In genomic region chr10:30186371-30186875, GRCh38 we compare ENCODE assay signal across 8 cellular contexts.
DNase-seq lines count a peak whose midpoint lies in the region; ATAC-seq, FAIRE-seq and TF ChIP-seq lines count a peak whose summit lies in the region.

No MANE protein-coding gene starts in this region.

- H3K4me3 Mint-ChIP-seq in activated T-helper 1 cell treated with anti-CD3 and anti-CD28 coated beads, Interleukin-12 subunit alpha, Interleukin-12 subunit beta, Interleukin-2, Interleukin-4 antibody, amounts not matched to agents 30 ng/mL and 10 ng/mL and 1 ng/mL, durations not matched to agents 14 hours and 24 hours and 36 hours, result no peak overlapping the region

- peak overlapping the region; percentile 79 for H3K27ac ChIP-seq in endothelial cell of umbilical vein (ENCODE audit: insufficient read depth, low read depth, low read length)
- peak overlapping the region; percentile 71 for H3K27ac ChIP-seq in parathyroid adenoma

- no peaks in the 10 kb centered on the region for H3K27me3 ChIP-seq in endothelial cell of umbilical vein (ENCODE audit: control insufficient read depth in 2 of 2, insufficient read depth in 2 of 2, low read length in 2 of 2)
- H3K27me3 ChIP-seq in parathyroid adenoma (ENCODE audit: control insufficient read depth, insufficient read depth, low read length), result no peaks in the 10 kb centered on the region

- H3K36me3 ChIP-seq in endothelial cell of umbilical vein (ENCODE audit: control insufficient read depth in 2 of 2, extremely low read depth in 1 of 2, insufficient read depth in 2 of 2, low read length in 2 of 2) (no peaks in the 10 kb centered on the region), parathyroid adenoma (ENCODE audit: control insufficient read depth, insufficient read depth, low read length) (no peaks in the 10 kb centered on the region)

- no peak overlapping the region for H3K27ac Mint-ChIP-seq in activated T-helper 1 cell treated with anti-CD3 and anti-CD28 coated beads, Interleukin-12 subunit alpha, Interleukin-12 subunit beta, Interleukin-2, Interleukin-4 antibody, amounts not matched to agents 30 ng/mL and 10 ng/mL and 1 ng/mL, durations not matched to agents 14 hours and 24 hours and 36 hours

- H3K4me3 ChIP-seq in endothelial cell of umbilical vein (replicated peaks in 1 of 3; ENCODE audit: insufficient read depth in 1 of 3, low read depth in 1 of 3, low read length in 3 of 3) (no peak overlapping the region), parathyroid adenoma (ENCODE audit: low read depth, low read length) (no peak overlapping the region)

- no peak for TF ChIP-seq POLR2A in endothelial cell of umbilical vein (IDR thresholded peaks at IDR 0.05; ENCODE audit: low read depth, low read length)

- FAIRE-seq in endothelial cell of umbilical vein (lab: Jason Lieb, UNC), result no peak

- dilution Hi-C loops in endothelial cell of umbilical vein (cut with MboI; ENCODE audit: extremely low pct_ligation_motif_present, low sequenced_read_pairs), result no loop called here

- H3K4me1 ChIP-seq in endothelial cell of umbilical vein (ENCODE audit: control insufficient read depth, extremely low read depth, insufficient read depth, low read length) (peaks cover 50% of the 10 kb centered on the region), parathyroid adenoma (no peaks in the 10 kb centered on the region)

- H3K9me1 ChIP-seq in endothelial cell of umbilical vein (replicated peaks; ENCODE audit: control insufficient read depth, extremely low read depth, insufficient read depth, low read length), result no peaks in the 10 kb centered on the region

- no peak for ATAC-seq in HG03135 (IDR thresholded peaks at IDR 0.05; ENCODE audit: unreplicated experiment)
- no peak for ATAC-seq in GM19395 (IDR thresholded peaks at IDR 0.05; ENCODE audit: unreplicated experiment)

- H3K79me2 ChIP-seq in endothelial cell of umbilical vein (ENCODE audit: control insufficient read depth, insufficient read depth, low read length), result no peaks in the 10 kb centered on the region
- H3K79me2 ChIP-seq in parathyroid adenoma, result no peaks in the 10 kb centered on the region

- H3K9ac ChIP-seq in endothelial cell of umbilical vein (replicated peaks; ENCODE audit: extremely low read depth, insufficient read depth, low read length) (peak overlapping the region; percentile 46), parathyroid adenoma (no peak overlapping the region)

- H4K20me1 ChIP-seq in endothelial cell of umbilical vein (replicated peaks; ENCODE audit: control insufficient read depth, extremely low read depth, insufficient read depth, low read length), result no peaks in the 10 kb centered on the region

- H2AFZ ChIP-seq in endothelial cell of umbilical vein (ENCODE audit: low read depth, low read length), result peak overlapping the region; percentile 4
- no peak overlapping the region for H2AFZ ChIP-seq in parathyroid adenoma

- POLR2A ChIA-PET in endothelial cell of umbilical vein (lab: Charles Lee), result interaction anchor here (0.8 to 1.0 kb wide), 2 partner anchors 34 to 145 kb away, joined by 3 to 4 read pairs; no protein-coding TSS in a partner anchor

- TF ChIP-seq CTCF in endothelial cell of umbilical vein (IDR thresholded peaks at IDR 0.05; ENCODE audit: extremely low read depth in 1 of 2, insufficient read depth in 1 of 2, low read depth in 1 of 2, low read length in 2 of 2), result peak; percentile 7 to 17
- no peak for TF ChIP-seq CTCF in parathyroid adenoma (IDR thresholded peaks at IDR 0.05)

- peak; percentile 91 for DNase-seq in DMS53 (lab: John Stamatoyannopoulos, UW)
- DNase-seq in NCI-H146 treated with DMSO at 0.1 percent for 48 hours (lab: John Stamatoyannopoulos, UW; ENCODE audit: unreplicated experiment), result peak; percentile 78
- peak; percentile 60 for DNase-seq in endothelial cell of umbilical vein (ENCODE audit: low read depth, low spot score)
- no peak for DNase-seq in anterior cingulate cortex (lab: John Stamatoyannopoulos, UW)
- no peak for DNase-seq in activated T-helper 1 cell treated with anti-CD3 and anti-CD28 coated beads, Interleukin-12 subunit alpha, Interleukin-12 subunit beta, Interleukin-2, Interleukin-4 antibody, amounts not matched to agents 30 ng/mL and 10 ng/mL and 1 ng/mL, durations not matched to agents 14 hours and 24 hours and 36 hours (ENCODE audit: low spot score)

- no peaks in the 10 kb centered on the region for H3K27me3 Mint-ChIP-seq in activated T-helper 1 cell treated with anti-CD3 and anti-CD28 coated beads, Interleukin-12 subunit alpha, Interleukin-12 subunit beta, Interleukin-2, Interleukin-4 antibody, amounts not matched to agents 30 ng/mL and 10 ng/mL and 1 ng/mL, durations not matched to agents 14 hours and 24 hours and 36 hours (ENCODE audit: insufficient read depth)

- CTCF ChIA-PET in endothelial cell of umbilical vein (lab: Charles Lee), result interaction anchor here (0.6 to 5.0 kb wide), 25 partner anchors 11 to 1457 kb away, joined by 3 to 33 read pairs (median 4); partner anchors contain the start of gene JCAD

- no peaks in the 10 kb centered on the region for H3K9me3 Mint-ChIP-seq in activated T-helper 1 cell treated with anti-CD3 and anti-CD28 coated beads, Interleukin-12 subunit alpha, Interleukin-12 subunit beta, Interleukin-2, Interleukin-4 antibody, amounts not matched to agents 30 ng/mL and 10 ng/mL and 1 ng/mL, durations not matched to agents 14 hours and 24 hours and 36 hours

- no peaks in the 10 kb centered on the region for H3K4me1 Mint-ChIP-seq in activated T-helper 1 cell treated with anti-CD3 and anti-CD28 coated beads, Interleukin-12 subunit alpha, Interleukin-12 subunit beta, Interleukin-2, Interleukin-4 antibody, amounts not matched to agents 30 ng/mL and 10 ng/mL and 1 ng/mL, durations not matched to agents 14 hours and 24 hours and 36 hours (ENCODE audit: low read depth)

- intact Hi-C loops in endothelial cell of umbilical vein (cut with micrococcal nuclease), result loop anchor here (1.0 to 5.0 kb wide), 6 partner anchors 31 to 184 kb away; no protein-coding TSS in a partner anchor
- intact Hi-C loops in activated T-helper 1 cell treated with anti-CD3 and anti-CD28 coated beads, Interleukin-12 subunit alpha, Interleukin-12 subunit beta, Interleukin-2, Interleukin-4 antibody, amounts not matched to agents 30 ng/mL and 10 ng/mL and 1 ng/mL, durations not matched to agents 14 hours and 24 hours and 36 hours (cut with micrococcal nuclease), result no loop called here

- BruUV-seq in endothelial cell of umbilical vein (replicated peaks; lab: Mats Ljungman, UMichigan), result no TSS peak

- no peaks in the 10 kb centered on the region for H3K9me3 ChIP-seq in endothelial cell of umbilical vein (replicated peaks; ENCODE audit: control insufficient read depth, insufficient read depth, low read length)
- H3K9me3 ChIP-seq in parathyroid adenoma (ENCODE audit: control insufficient read depth, low read length), result no peaks in the 10 kb centered on the region

- no peaks in the 10 kb centered on the region for H3K36me3 Mint-ChIP-seq in activated T-helper 1 cell treated with anti-CD3 and anti-CD28 coated beads, Interleukin-12 subunit alpha, Interleukin-12 subunit beta, Interleukin-2, Interleukin-4 antibody, amounts not matched to agents 30 ng/mL and 10 ng/mL and 1 ng/mL, durations not matched to agents 14 hours and 24 hours and 36 hours (ENCODE audit: low read depth)

- peak overlapping the region; percentile 49 for H3K4me2 ChIP-seq in endothelial cell of umbilical vein (ENCODE audit: insufficient read depth, low read length)
- H3K4me2 ChIP-seq in parathyroid adenoma (ENCODE audit: low read length), result no peak overlapping the region

TF ChIP-seq in endothelial cell of umbilical vein, 7 proteins besides CTCF, POLR2A, EP300 and RAD21:
- TF ChIP-seq, protein P1, sequence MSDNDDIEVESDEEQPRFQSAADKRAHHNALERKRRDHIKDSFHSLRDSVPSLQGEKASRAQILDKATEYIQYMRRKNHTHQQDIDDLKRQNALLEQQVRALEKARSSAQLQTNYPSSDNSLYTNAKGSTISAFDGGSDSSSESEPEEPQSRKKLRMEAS (IDR thresholded peaks at IDR 0.05; ENCODE audit: insufficient read depth, insufficient read length), result no peak
- no peak for TF ChIP-seq POLR2AphosphoS5 (IDR thresholded peaks at IDR 0.05; ENCODE audit: insufficient read depth, low read depth, low read length)
- TF ChIP-seq GATA2 (IDR thresholded peaks at IDR 0.05; ENCODE audit: insufficient read depth, insufficient read length, low read depth, low read length), result no peak
- no peak for TF ChIP-seq JUN (IDR thresholded peaks at IDR 0.05; ENCODE audit: borderline replicate concordance, insufficient read depth, insufficient read length, low read depth)
- TF ChIP-seq MYC (IDR thresholded peaks at IDR 0.05; ENCODE audit: low read depth, low read length), result no peak
- TF ChIP-seq EZH2 (IDR thresholded peaks at IDR 0.05; ENCODE audit: borderline replicate concordance, low read depth, low read length, severe bottlenecking), result no peak
- TF ChIP-seq FOS (IDR thresholded peaks at IDR 0.05; ENCODE audit: borderline replicate concordance, insufficient read depth, low read length), result no peak

Comparison
In these comparisons a context has a peak if more than half of its experiments do, and no peak if none do; other contexts are left out.
1. DNase-seq: peak in DMS53 (single experiment), NCI-H146 treated with DMSO at 0.1 percent for 48 hours (single experiment) and endothelial cell of umbilical vein (single experiment); none in anterior cingulate cortex (0 of 58) and activated T-helper 1 cell treated with anti-CD3 and anti-CD28 coated beads, Interleukin-12 subunit alpha, Interleukin-12 subunit beta, Interleukin-2, Interleukin-4 antibody, amounts not matched to agents 30 ng/mL and 10 ng/mL and 1 ng/mL, durations not matched to agents 14 hours and 24 hours and 36 hours (single experiment).